Comparison of ENCODE assay signal across 22 cellular contexts in genomic region chr12:29314421-29314820, GRCh38.
"Had no signal": no experiment of that assay in that cellular context is flagged by ENCODE, and none has a peak within 500 bp of the region (broad histone marks: within the 10 kb centered on the region; RNA-seq: fewer than 3 reads in every experiment).

No MANE protein-coding gene starts in this region.

- H3K4me3 ChIP-seq: gastroesophageal sphincter, tibial artery had no signal

- H3K36me3 ChIP-seq: tibial artery had no signal

- H3K9me3 Mint-ChIP-seq: activated CD4-positive, alpha-beta T cell treated with anti-CD3 and anti-CD28 coated beads, Interleukin-2, amount 10 ng/mL, durations not matched to agents 24 days and 14 days; activated CD8-positive, alpha-beta T cell treated with anti-CD3 and anti-CD28 coated beads for 36 hours; activated naive CD4-positive, alpha-beta T cell treated with anti-CD3 and anti-CD28 coated beads for 36 hours; activated naive CD8-positive, alpha-beta T cell treated with anti-CD3 and anti-CD28 coated beads, Interleukin-2, amount 50 U/mL, for 24 hours; activated T-helper 2 cell treated with anti-CD3 and anti-CD28 coated beads, Interferon-gamma antibody, Interleukin-2, Interleukin-4, amounts not matched to agents 10 μg/mL and 5 μg/mL and 100 μg/mL, durations not matched to agents 14 hours and 24 hours and 36 hours; brain; memory B cell; natural killer cell had no signal

- H3K27me3 Mint-ChIP-seq: activated CD4-positive, alpha-beta T cell treated with anti-CD3 and anti-CD28 coated beads, Interleukin-2, amount 10 ng/mL, durations not matched to agents 24 days and 14 days; activated CD8-positive, alpha-beta T cell treated with anti-CD3 and anti-CD28 coated beads for 36 hours; activated naive CD8-positive, alpha-beta T cell treated with anti-CD3 and anti-CD28 coated beads, Interleukin-2, amount 50 U/mL, for 24 hours; memory B cell had no signal

- H3K27ac Mint-ChIP-seq: activated CD4-positive, alpha-beta T cell treated with anti-CD3 and anti-CD28 coated beads, Interleukin-2, amount 10 ng/mL, durations not matched to agents 24 days and 14 days; activated CD8-positive, alpha-beta T cell treated with anti-CD3 and anti-CD28 coated beads for 36 hours; activated naive CD4-positive, alpha-beta T cell treated with anti-CD3 and anti-CD28 coated beads for 36 hours; activated naive CD8-positive, alpha-beta T cell treated with anti-CD3 and anti-CD28 coated beads, Interleukin-2, amount 50 U/mL, for 24 hours; activated T-helper 2 cell treated with anti-CD3 and anti-CD28 coated beads, Interferon-gamma antibody, Interleukin-2, Interleukin-4, amounts not matched to agents 10 μg/mL and 5 μg/mL and 100 μg/mL, durations not matched to agents 14 hours and 24 hours and 36 hours; natural killer cell had no signal

- H3K9me3 ChIP-seq: gastroesophageal sphincter, neutrophil, SK-N-SH, tibial artery had no signal

- H3K27ac ChIP-seq: gastroesophageal sphincter, neutrophil, parathyroid adenoma, tibial artery had no signal

- H3K27me3 ChIP-seq: gastroesophageal sphincter, neutrophil, tibial artery had no signal

- DNase-seq: activated CD4-positive, alpha-beta T cell treated with anti-CD3 and anti-CD28 coated beads, Interleukin-2, amount 10 ng/mL, durations not matched to agents 24 days and 14 days; activated CD8-positive, alpha-beta T cell treated with anti-CD3 and anti-CD28 coated beads for 36 hours; activated naive CD4-positive, alpha-beta T cell treated with anti-CD3 and anti-CD28 coated beads for 36 hours; activated naive CD8-positive, alpha-beta T cell treated with anti-CD3 and anti-CD28 coated beads, Interleukin-2, amount 50 U/mL, for 24 hours; activated T-cell treated with anti-CD3 and anti-CD28 coated beads, Interleukin-2, amount 50 U/mL, for 1 hour; cerebellar nuclear complex; effector CD4-positive, alpha-beta T cell; islet precursor cell; left colon; natural killer cell; SK-N-SH; stimulated activated CD8-positive, alpha-beta memory T cell treated with anti-CD3 and anti-CD28 coated beads, Interleukin-4, amount 100 ng/mL, for 48 hours; stimulated activated naive CD4-positive, alpha-beta T cell; T-helper 1 cell; T-helper 9 cell; tibial artery had no signal

- H3K36me3 Mint-ChIP-seq: brain, natural killer cell had no signal

- H3K4me3 Mint-ChIP-seq: activated CD4-positive, alpha-beta T cell treated with anti-CD3 and anti-CD28 coated beads, Interleukin-2, amount 10 ng/mL, durations not matched to agents 24 days and 14 days; activated CD8-positive, alpha-beta T cell treated with anti-CD3 and anti-CD28 coated beads for 36 hours; activated naive CD4-positive, alpha-beta T cell treated with anti-CD3 and anti-CD28 coated beads for 36 hours; activated naive CD8-positive, alpha-beta T cell treated with anti-CD3 and anti-CD28 coated beads, Interleukin-2, amount 50 U/mL, for 24 hours; brain; memory B cell; natural killer cell had no signal
